17 cellular contexts compared by ENCODE assay signal in the genomic region with DNA sequence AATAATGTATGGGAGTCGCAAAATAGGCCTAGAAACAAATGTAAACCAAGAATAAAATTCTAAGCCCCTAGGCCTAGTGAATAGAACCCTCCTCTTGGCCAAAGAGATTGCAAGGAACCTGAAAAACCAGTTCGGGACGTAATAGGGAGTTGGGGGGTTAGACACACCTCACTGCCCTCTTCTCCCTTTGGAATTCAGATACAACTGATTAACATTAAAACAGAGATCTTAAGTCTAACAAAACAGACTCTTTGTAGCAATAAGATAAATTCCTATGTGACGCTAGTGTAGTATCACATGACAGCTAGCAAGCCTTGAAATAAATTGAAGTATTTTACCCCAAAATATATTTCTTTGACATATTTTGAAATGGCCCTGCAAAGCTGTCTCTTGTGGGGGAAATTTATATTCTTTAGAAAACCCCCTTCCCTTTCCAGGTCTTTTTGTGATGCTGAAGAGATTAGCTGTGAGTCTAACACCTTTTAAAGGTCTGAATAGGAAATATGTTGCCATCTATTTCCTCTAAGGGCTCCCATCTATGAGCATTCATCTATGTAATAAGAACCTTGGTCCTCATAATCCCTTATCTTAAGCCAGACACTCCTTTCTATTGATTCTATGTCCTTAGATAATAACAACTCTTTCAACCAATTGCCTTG.
DNase-seq lines count a peak whose midpoint lies in the region; ATAC-seq and TF ChIP-seq lines count a peak whose summit lies in the region.
"Had no signal": no experiment of that assay in that cellular context is flagged by ENCODE, and none has a peak within 500 bp of the region (broad histone marks: within the 10 kb centered on the region; RNA-seq: fewer than 3 reads in every experiment).

No MANE protein-coding gene starts in this region.

- peak; percentile 77 for DNase-seq in ELF-1 (ENCODE audit: low read depth, low spot score)
- peak; percentile 8 for DNase-seq in NCI-H510A treated with DMSO at 0.1 percent for 48 hours (lab: John Stamatoyannopoulos, UW)
- DNase-seq in iPS DF 4.7 (ENCODE audit: extremely low read depth, low spot score) = peak; percentile 75
- DNase-seq in mesothelial cell of epicardium (ENCODE audit: low spot score in 2 of 2, unreplicated experiment in 2 of 2) = no peak
- DNase-seq in HuH-7 (ENCODE audit: low spot score) = no peak
- DNase-seq in NCI-H2029 treated with DMSO at 0.1 percent for 48 hours (lab: John Stamatoyannopoulos, UW) = no peak
- DNase-seq in NCI-H146 treated with DMSO at 0.1 percent for 48 hours (lab: John Stamatoyannopoulos, UW; ENCODE audit: unreplicated experiment) = no peak
- DNase-seq: DMS79, HFFc6, Karpas-422, NCI-H1417 treated with DMSO at 0.1 percent for 48 hours, NCI-H2081 treated with DMSO at 0.1 percent for 48 hours, NCI-H226, PC-9 had no signal

- H3K9me3 Mint-ChIP-seq in mesothelial cell of epicardium = no peaks in the 10 kb centered on the region

- no peak for ATAC-seq in GM21723 (IDR thresholded peaks at IDR 0.05; ENCODE audit: unreplicated experiment)
- ATAC-seq: A549 had no signal

- TF ChIP-seq CTCF in mesothelial cell of epicardium (IDR thresholded peaks at IDR 0.05; ENCODE audit: unreplicated experiment) = no peak

- H3K36me3 Mint-ChIP-seq in mesothelial cell of epicardium = no peaks in the 10 kb centered on the region
- H3K36me3 Mint-ChIP-seq: CD14-positive monocyte had no signal

- peak overlapping the region; percentile 86 for H3K27ac Mint-ChIP-seq in mesothelial cell of epicardium
- H3K27ac Mint-ChIP-seq: CD14-positive monocyte, HFFc6 had no signal

- H3K4me3 Mint-ChIP-seq in mesothelial cell of epicardium = no peak overlapping the region
- H3K4me3 Mint-ChIP-seq: CD14-positive monocyte, HFFc6 had no signal

- H3K27me3 Mint-ChIP-seq in mesothelial cell of epicardium (ENCODE audit: low read depth) = no peaks in the 10 kb centered on the region

- H3K4me1 Mint-ChIP-seq in mesothelial cell of epicardium = peaks cover 16% of the 10 kb centered on the region
- H3K4me1 Mint-ChIP-seq: CD14-positive monocyte had no signal

Comparison
In these comparisons a context has a peak if more than half of its experiments do, and no peak if none do; other contexts are left out.
1. DNase-seq: peak in ELF-1 (single experiment), NCI-H510A treated with DMSO at 0.1 percent for 48 hours (single experiment) and iPS DF 4.7 (single experiment); none in mesothelial cell of epicardium (0 of 2), HuH-7 (single experiment), NCI-H2029 treated with DMSO at 0.1 percent for 48 hours (single experiment) and NCI-H146 treated with DMSO at 0.1 percent for 48 hours (single experiment).